Comparison of ENCODE assay signal across 9 cellular contexts in genomic region chr22:37251836-37252235, GRCh38. TPM values are rescaled to one million over a fixed set of nuclear protein-coding genes. Genes with fewer than 3 reads are reported as not detected.
DNase-seq lines count a peak whose midpoint lies in the region; ATAC-seq and TF ChIP-seq lines count a peak whose summit lies in the region.
"Not testable (repeated sequence)": the region's sequence is repeated elsewhere in the genome, so short reads cannot be mapped to it uniquely, and the experiment has no call there.
"Had no signal": no experiment of that assay in that cellular context is flagged by ENCODE, and none has a peak within 500 bp of the region (broad histone marks: within the 10 kb centered on the region; RNA-seq: fewer than 3 reads in every experiment).

No MANE protein-coding gene starts in this region.

- not testable (repeated sequence) for H3K9me3 ChIP-seq in Peyer's patch, right lobe of liver

- intact Hi-C loops in cardiac septum (cut with DNase I); right lobe of liver (cut with DNase I); posterior vena cava (cut with DNase I): not testable (repeated sequence)

- not testable (repeated sequence) for H3K4me1 ChIP-seq in Peyer's patch, right lobe of liver

- not testable (repeated sequence) for H3K4me3 ChIP-seq in Peyer's patch, right lobe of liver

- not testable (repeated sequence) for TF ChIP-seq POLR2A in Peyer's patch (IDR thresholded peaks at IDR 0.05); right lobe of liver (IDR thresholded peaks at IDR 0.05)

- H3K36me3 Mint-ChIP-seq in stimulated activated effector memory CD8-positive, alpha-beta T cell treated with anti-CD3 and anti-CD28 coated beads, Interleukin-12 subunit alpha, Interleukin-12 subunit beta, amount 100 ng/mL, for 72 hours, result not testable (repeated sequence)

- H3K27me3 ChIP-seq in Peyer's patch, right lobe of liver: not testable (repeated sequence)

- H3K4me1 Mint-ChIP-seq in stimulated activated effector memory CD8-positive, alpha-beta T cell treated with anti-CD3 and anti-CD28 coated beads, Interleukin-12 subunit alpha, Interleukin-12 subunit beta, amount 100 ng/mL, for 72 hours, result peaks cover 48% of the 10 kb centered on the region

- H3K4me3 Mint-ChIP-seq in stimulated activated effector memory CD8-positive, alpha-beta T cell treated with anti-CD3 and anti-CD28 coated beads, Interleukin-12 subunit alpha, Interleukin-12 subunit beta, amount 100 ng/mL, for 72 hours, result not testable (repeated sequence)

- not testable (repeated sequence) for ATAC-seq in right lobe of liver; stimulated activated effector memory CD8-positive, alpha-beta T cell treated with anti-CD3 and anti-CD28 coated beads, Interleukin-12 subunit alpha, Interleukin-12 subunit beta, amount 100 ng/mL, for 72 hours

- not testable (repeated sequence) for H3K27ac ChIP-seq in Peyer's patch, right lobe of liver

- not testable (repeated sequence) for TF ChIP-seq CTCF in Peyer's patch (IDR thresholded peaks at IDR 0.05); right lobe of liver (IDR thresholded peaks at IDR 0.05)

- not testable (repeated sequence) for H3K36me3 ChIP-seq in Peyer's patch, right lobe of liver

- H3K27ac Mint-ChIP-seq in stimulated activated effector memory CD8-positive, alpha-beta T cell treated with anti-CD3 and anti-CD28 coated beads, Interleukin-12 subunit alpha, Interleukin-12 subunit beta, amount 100 ng/mL, for 72 hours, result peak overlapping the region; percentile 70

- DNase-seq in Peyer's patch, result peak in 2 of 3 donors; percentile 5 to 22
- peak; percentile 25 for DNase-seq in activated CD8-positive, alpha-beta memory T cell treated with anti-CD3 and anti-CD28 coated beads, Interleukin-2, amount 50 U/mL, for 48 hours
- peak; percentile 22 for DNase-seq in cardiac septum (ENCODE audit: low spot score)
- peak in 2 of 3 donors; percentile 6 to 23 for DNase-seq in right lobe of liver
- peak; percentile 13 for DNase-seq in posterior vena cava (ENCODE audit: low spot score)
- not testable (repeated sequence) for DNase-seq in stimulated activated effector memory CD8-positive, alpha-beta T cell treated with anti-CD3 and anti-CD28 coated beads, Interleukin-12 subunit alpha, Interleukin-12 subunit beta, amount 100 ng/mL, for 72 hours (ENCODE audit: low spot score in 2 of 2)

- WGBS in right lobe of liver (ENCODE audit: insufficient coverage, low coverage, low lambda C conversion rate, missing lambda C conversion rate), result 60% methylated on average over 2 of the region's 8 CpGs

- H3K9me3 Mint-ChIP-seq in stimulated activated effector memory CD8-positive, alpha-beta T cell treated with anti-CD3 and anti-CD28 coated beads, Interleukin-12 subunit alpha, Interleukin-12 subunit beta, amount 100 ng/mL, for 72 hours, result not testable (repeated sequence)

RNA-seq across cellular contexts. Expression of gene RAC2, which starts 7.8 kb away (rescaled TPM):
- total RNA-seq in Peyer's patch (100 to 1,000 TPM in 1 of 4 donors, 10 to 100 TPM in 3; 10.0 to 124 (median 20.6) TPM), cardiac septum (5.1 TPM), right lobe of liver (10 to 100 TPM in 1 of 6 experiments, 1 to 10 TPM in 5; 3.4 to 12.9 (median 6.5) TPM), posterior vena cava (10 to 100 TPM; 12.9 to 17.5 TPM)

RNA-seq across cellular contexts. Expression of gene CYTH4, which starts 30.5 kb away (rescaled TPM):
- 10 to 100 TPM; 13.5 to 75.9 (median 22.5) TPM for total RNA-seq in Peyer's patch
- total RNA-seq in cardiac septum, result 8.0 TPM
- total RNA-seq in right lobe of liver, result 10 to 100 TPM in 1 of 6 experiments, 1 to 10 TPM in 5; 2.9 to 12.8 (median 4.0) TPM
- total RNA-seq in posterior vena cava, result 10 to 100 TPM; 20.7 to 31.7 TPM
- total RNA-seq: GM23248, H1, H7 had no signal

RNA-seq across cellular contexts. Expression of gene SSTR3, which starts 39.6 kb away (rescaled TPM):
- total RNA-seq in Peyer's patch (not detected), cardiac septum (not detected), right lobe of liver (not detected), posterior vena cava (not detected)
- total RNA-seq: GM23248 had no signal
